In the genomic region with DNA sequence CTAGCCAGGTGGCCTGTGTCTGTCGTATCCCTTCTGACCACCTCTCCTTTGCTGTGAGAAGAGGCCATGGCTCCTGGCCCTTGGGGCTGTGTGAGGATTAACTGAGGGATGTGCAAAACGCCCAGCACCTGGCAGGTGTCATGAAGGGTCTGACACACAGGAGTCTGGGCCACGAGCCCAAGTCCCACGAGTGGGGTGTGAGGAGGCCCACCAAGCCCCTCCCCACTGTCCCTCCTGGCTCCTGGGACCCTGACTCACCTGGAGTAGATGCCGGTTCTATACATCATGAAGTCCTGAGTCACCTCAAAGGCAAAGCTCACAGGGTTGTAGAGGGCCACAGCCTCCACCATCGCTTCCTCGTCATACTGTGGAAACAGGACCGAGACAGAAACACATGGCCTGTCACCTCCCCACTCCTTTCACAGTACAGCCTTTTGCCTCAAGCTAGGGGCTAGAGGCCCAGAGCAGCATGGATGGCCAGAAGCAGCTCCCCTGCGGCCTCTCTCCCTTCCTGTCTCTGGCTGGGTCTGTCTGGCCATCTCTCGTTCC, we compare ENCODE assay signal across 12 cellular contexts.
"Had no signal": no experiment of that assay in that cellular context is flagged by ENCODE, and none has a peak within 500 bp of the region (broad histone marks: within the 10 kb centered on the region; RNA-seq: fewer than 3 reads in every experiment).

No MANE protein-coding gene starts in this region.

- DNase-seq: activated CD4-positive, alpha-beta T cell treated with anti-CD3 and anti-CD28 coated beads, Interleukin-2, amount 10 ng/mL, durations not matched to agents 7 days and 5 days; activated CD8-positive, alpha-beta memory T cell treated with anti-CD3 and anti-CD28 coated beads for 24 hours; activated gamma-delta T cell treated with Interleukin-2 at 50 U/mL for 16 hours; activated naive CD8-positive, alpha-beta T cell treated with anti-CD3 and anti-CD28 coated beads, Interleukin-2, amount 10 ng/mL, durations not matched to agents 7 days and 5 days; anterior cingulate cortex; kidney; SK-N-SH; stimulated activated CD4-positive, alpha-beta T cell treated with anti-CD3 and anti-CD28 coated beads, Interleukin-4, amount 100 ng/mL, for 4 hours had no signal

- H3K27me3 Mint-ChIP-seq: activated CD4-positive, alpha-beta T cell treated with anti-CD3 and anti-CD28 coated beads, Interleukin-2, amount 10 ng/mL, durations not matched to agents 7 days and 5 days; activated naive CD8-positive, alpha-beta T cell treated with anti-CD3 and anti-CD28 coated beads, Interleukin-2, amount 10 ng/mL, durations not matched to agents 7 days and 5 days had no signal

- H3K27ac ChIP-seq: gastroesophageal sphincter had no signal

- H3K4me2 ChIP-seq: SK-N-SH had no signal

- FAIRE-seq: bronchial epithelial cell, kidney had no signal

- H3K27ac Mint-ChIP-seq: activated CD4-positive, alpha-beta T cell treated with anti-CD3 and anti-CD28 coated beads, Interleukin-2, amount 10 ng/mL, durations not matched to agents 7 days and 5 days; activated naive CD8-positive, alpha-beta T cell treated with anti-CD3 and anti-CD28 coated beads, Interleukin-2, amount 10 ng/mL, durations not matched to agents 7 days and 5 days; WTC11 had no signal

- H3K9me3 ChIP-seq: gastroesophageal sphincter, SK-N-SH, tibial nerve had no signal

- H3K27me3 ChIP-seq: gastroesophageal sphincter, tibial nerve had no signal

- H3K4me3 ChIP-seq: gastroesophageal sphincter, tibial nerve had no signal

- H3K4me3 Mint-ChIP-seq: activated CD4-positive, alpha-beta T cell treated with anti-CD3 and anti-CD28 coated beads, Interleukin-2, amount 10 ng/mL, durations not matched to agents 7 days and 5 days; activated naive CD8-positive, alpha-beta T cell treated with anti-CD3 and anti-CD28 coated beads, Interleukin-2, amount 10 ng/mL, durations not matched to agents 7 days and 5 days; WTC11 had no signal

- H3K9me3 Mint-ChIP-seq: activated CD4-positive, alpha-beta T cell treated with anti-CD3 and anti-CD28 coated beads, Interleukin-2, amount 10 ng/mL, durations not matched to agents 7 days and 5 days; activated naive CD8-positive, alpha-beta T cell treated with anti-CD3 and anti-CD28 coated beads, Interleukin-2, amount 10 ng/mL, durations not matched to agents 7 days and 5 days; WTC11 had no signal

- H3K9ac ChIP-seq: SK-N-SH had no signal

- ATAC-seq: gastroesophageal sphincter, WTC11 had no signal

- H3K4me1 ChIP-seq: tibial nerve had no signal
